In genomic region chr1:116590359-116591014, GRCh38 we compare ENCODE assay signal across 7 cellular contexts. TPM values are rescaled to one million over a fixed set of nuclear protein-coding genes. Genes with fewer than 3 reads are reported as not detected.
DNase-seq lines count a peak whose midpoint lies in the region; ATAC-seq and TF ChIP-seq lines count a peak whose summit lies in the region.
"Not testable (repeated sequence)": the region's sequence is repeated elsewhere in the genome, so short reads cannot be mapped to it uniquely, and the experiment has no call there.

No MANE protein-coding gene starts in this region.

- peak overlapping the region; percentile 61 for H3K27ac Mint-ChIP-seq in activated naive CD8-positive, alpha-beta T cell treated with anti-CD3 and anti-CD28 coated beads for 36 hours
- H3K27ac Mint-ChIP-seq in effector memory CD8-positive, alpha-beta T cell = not testable (repeated sequence)
- H3K27ac Mint-ChIP-seq in immature natural killer cell = peak overlapping the region in 5 of 6 donors; percentile 28 to 88 (median 66)
- H3K27ac Mint-ChIP-seq in neural crest cell (ENCODE audit: unreplicated experiment) = peak overlapping the region; percentile 43
- peak overlapping the region; percentile 94 for H3K27ac Mint-ChIP-seq in stimulated activated naive B cell treated with anti-CD40 and anti-IgM and Interleukin-4, amounts not matched to agents 10 μg/mL and 1 μg/mL and 100 μg/mL, for 72 hours

- H3K4me1 Mint-ChIP-seq in activated naive CD8-positive, alpha-beta T cell treated with anti-CD3 and anti-CD28 coated beads for 36 hours = peaks cover 26% of the 10 kb centered on the region
- not testable (repeated sequence) for H3K4me1 Mint-ChIP-seq in effector memory CD8-positive, alpha-beta T cell (ENCODE audit: low read depth in 2 of 2)
- H3K4me1 Mint-ChIP-seq in immature natural killer cell (peaks cover 22% of the 10 kb centered on the region in 2 donors), neural crest cell (peaks cover 41% of the 10 kb centered on the region)
- H3K4me1 Mint-ChIP-seq in stimulated activated naive B cell treated with anti-CD40 and anti-IgM and Interleukin-4, amounts not matched to agents 10 μg/mL and 1 μg/mL and 100 μg/mL, for 72 hours = peaks cover 58 to 78% of the 10 kb centered on the region in 2 donors

- ATAC-seq in effector memory CD8-positive, alpha-beta T cell (replicated peaks) = peak; percentile 31
- ATAC-seq in stimulated activated naive B cell treated with anti-CD40 and anti-IgM and Interleukin-4, amounts not matched to agents 10 μg/mL and 1 μg/mL and 100 μg/mL, for 72 hours (replicated peaks) = peak in 1 of 2 donors; percentile 8

- H3K9me3 Mint-ChIP-seq in activated naive CD8-positive, alpha-beta T cell treated with anti-CD3 and anti-CD28 coated beads for 36 hours; effector memory CD8-positive, alpha-beta T cell; immature natural killer cell; neural crest cell; stimulated activated naive B cell treated with anti-CD40 and anti-IgM and Interleukin-4, amounts not matched to agents 10 μg/mL and 1 μg/mL and 100 μg/mL, for 72 hours: not testable (repeated sequence)

- H4K20me1 ChIP-seq in OCI-LY3 (ENCODE audit: insufficient read depth, low read length) = not testable (repeated sequence)

- H3K9ac ChIP-seq in OCI-LY3 (ENCODE audit: low read length) = 0 out of 2 replicates have a peak overlapping the region, but pooled peaks have one; percentile 10

- H3K27me3 Mint-ChIP-seq in activated naive CD8-positive, alpha-beta T cell treated with anti-CD3 and anti-CD28 coated beads for 36 hours; effector memory CD8-positive, alpha-beta T cell; neural crest cell (ENCODE audit: low read depth); stimulated activated naive B cell treated with anti-CD40 and anti-IgM and Interleukin-4, amounts not matched to agents 10 μg/mL and 1 μg/mL and 100 μg/mL, for 72 hours: not testable (repeated sequence)
- H3K27me3 Mint-ChIP-seq in immature natural killer cell (ENCODE audit: low read depth in 3 of 3) = peaks cover 9 to 15% (median 10%) of the 10 kb centered on the region in 3 donors

- not testable (repeated sequence) for H3K27ac ChIP-seq in OCI-LY3 (ENCODE audit: low read length)

- not testable (repeated sequence) for H3K4me3 ChIP-seq in OCI-LY3 (ENCODE audit: low read length)

- H3K4me3 Mint-ChIP-seq in activated naive CD8-positive, alpha-beta T cell treated with anti-CD3 and anti-CD28 coated beads for 36 hours; effector memory CD8-positive, alpha-beta T cell; neural crest cell: not testable (repeated sequence)
- H3K4me3 Mint-ChIP-seq in immature natural killer cell = peak overlapping the region; percentile 34 to 71 (median 63)
- H3K4me3 Mint-ChIP-seq in stimulated activated naive B cell treated with anti-CD40 and anti-IgM and Interleukin-4, amounts not matched to agents 10 μg/mL and 1 μg/mL and 100 μg/mL, for 72 hours = peak overlapping the region; percentile 15 to 66

- TF ChIP-seq CTCF in OCI-LY3 (IDR thresholded peaks at IDR 0.05; ENCODE audit: low read depth, low read length); neural crest cell (conservative IDR thresholded peaks at IDR 0.05): not testable (repeated sequence)

- H3K79me2 ChIP-seq in OCI-LY3 (ENCODE audit: low read length) = not testable (repeated sequence)

- H2AFZ ChIP-seq in OCI-LY3 (ENCODE audit: low read depth, low read length) = not testable (repeated sequence)

- H3K27me3 ChIP-seq in OCI-LY3 (ENCODE audit: low read depth, low read length) = not testable (repeated sequence)

- H3K4me1 ChIP-seq in OCI-LY3 (ENCODE audit: low read length) = peaks cover 60% of the 10 kb centered on the region

- not testable (repeated sequence) for DNase-seq in activated naive CD8-positive, alpha-beta T cell treated with anti-CD3 and anti-CD28 coated beads for 36 hours; effector memory CD8-positive, alpha-beta T cell; neural crest cell (ENCODE audit: low read depth, low spot score); stimulated activated naive B cell treated with anti-CD40 and anti-IgM and Interleukin-4, amounts not matched to agents 10 μg/mL and 1 μg/mL and 100 μg/mL, for 72 hours
- DNase-seq in immature natural killer cell (peak; percentile 35 to 62 (median 61)), myocyte (ENCODE audit: low read depth) (peak; percentile 45)

- H3K9me3 ChIP-seq in OCI-LY3 (ENCODE audit: insufficient read depth, low read length) = not testable (repeated sequence)

- H3K4me2 ChIP-seq in OCI-LY3 (ENCODE audit: low read length) = not testable (repeated sequence)

- not testable (repeated sequence) for H3K36me3 ChIP-seq in OCI-LY3 (replicated peaks; ENCODE audit: low read depth, low read length)

- not testable (repeated sequence) for H3K36me3 Mint-ChIP-seq in activated naive CD8-positive, alpha-beta T cell treated with anti-CD3 and anti-CD28 coated beads for 36 hours; effector memory CD8-positive, alpha-beta T cell (ENCODE audit: insufficient read depth); immature natural killer cell; neural crest cell (ENCODE audit: low read depth)
- H3K36me3 Mint-ChIP-seq in stimulated activated naive B cell treated with anti-CD40 and anti-IgM and Interleukin-4, amounts not matched to agents 10 μg/mL and 1 μg/mL and 100 μg/mL, for 72 hours = peaks cover 36 to 54% of the 10 kb centered on the region in 2 donors

RNA-seq across cellular contexts. Expression of gene CD58, which starts 19.7 kb away (rescaled TPM):
- 1 to 10 TPM; 8.1 to 8.2 TPM for total RNA-seq in activated naive CD8-positive, alpha-beta T cell treated with anti-CD3 and anti-CD28 coated beads for 36 hours
- 100 to 1,000 TPM in 1 of 3 donors, 10 to 100 TPM in 2; 68.6 to 112 (median 69.9) TPM for polyA plus RNA-seq in immature natural killer cell
- total RNA-seq in myocyte = 16.8 and 24.4 TPM in 2 replicates
- polyA plus RNA-seq in myocyte (2012) = 12.7 TPM
- total RNA-seq in neural crest cell = 7.1 and 9.0 TPM in 2 replicates
